ENCODE assay signal across 12 cellular contexts in the genomic region with DNA sequence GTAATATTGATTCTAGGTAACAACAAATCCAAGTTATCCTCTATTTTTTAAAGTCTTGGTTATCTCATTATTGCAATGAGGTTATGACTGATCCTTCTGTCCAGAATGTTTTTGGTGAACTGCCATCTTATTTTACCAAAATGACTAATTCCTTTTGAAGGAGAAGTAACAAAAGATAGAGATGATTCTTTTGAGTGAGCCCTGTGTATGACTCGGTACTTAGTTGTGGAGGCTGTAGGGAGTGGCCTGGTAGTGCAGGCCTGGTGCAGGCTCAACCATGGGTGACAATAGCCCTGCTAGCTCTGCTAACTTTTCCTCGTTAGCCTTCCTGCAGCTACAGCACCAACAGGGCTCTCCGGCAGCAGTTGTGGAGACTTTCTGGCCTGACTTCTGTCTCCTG.
"Had no signal": no experiment of that assay in that cellular context is flagged by ENCODE, and none has a peak within 500 bp of the region (broad histone marks: within the 10 kb centered on the region; RNA-seq: fewer than 3 reads in every experiment).

No MANE protein-coding gene starts in this region.

- H3K36me3 ChIP-seq: left lung, pancreas, sigmoid colon, spleen, thyroid gland had no signal

- DNase-seq: activated T-cell treated with anti-CD3 and anti-CD28 coated beads, Interleukin-2, amount 50 U/mL, for 1 hour; left lung; mammary epithelial cell; pancreas; sigmoid colon; spleen; SW 1271; thyroid gland had no signal

- FAIRE-seq: islet of Langerhans, pancreas, TTC549 had no signal

- H3K4me3 ChIP-seq: left lung, pancreas, sigmoid colon, spleen, thyroid gland had no signal

- ATAC-seq: left lung, pancreas, WTC11 had no signal

- H3K36me3 Mint-ChIP-seq: WTC11 had no signal

- H3K9me3 ChIP-seq: pancreas, sigmoid colon, thyroid gland had no signal

- H3K4me1 ChIP-seq: sigmoid colon had no signal

- H3K27me3 ChIP-seq: left lung, pancreas, sigmoid colon, spleen, thyroid gland had no signal

- H3K27ac Mint-ChIP-seq: endodermal cell, WTC11 had no signal

- H3K27ac ChIP-seq: left lung, pancreas, sigmoid colon, spleen, thyroid gland had no signal

- H3K4me3 Mint-ChIP-seq: endodermal cell, WTC11 had no signal

- H3K9me3 Mint-ChIP-seq: endodermal cell had no signal
